11 cellular contexts compared by ENCODE assay signal in the genomic region with DNA sequence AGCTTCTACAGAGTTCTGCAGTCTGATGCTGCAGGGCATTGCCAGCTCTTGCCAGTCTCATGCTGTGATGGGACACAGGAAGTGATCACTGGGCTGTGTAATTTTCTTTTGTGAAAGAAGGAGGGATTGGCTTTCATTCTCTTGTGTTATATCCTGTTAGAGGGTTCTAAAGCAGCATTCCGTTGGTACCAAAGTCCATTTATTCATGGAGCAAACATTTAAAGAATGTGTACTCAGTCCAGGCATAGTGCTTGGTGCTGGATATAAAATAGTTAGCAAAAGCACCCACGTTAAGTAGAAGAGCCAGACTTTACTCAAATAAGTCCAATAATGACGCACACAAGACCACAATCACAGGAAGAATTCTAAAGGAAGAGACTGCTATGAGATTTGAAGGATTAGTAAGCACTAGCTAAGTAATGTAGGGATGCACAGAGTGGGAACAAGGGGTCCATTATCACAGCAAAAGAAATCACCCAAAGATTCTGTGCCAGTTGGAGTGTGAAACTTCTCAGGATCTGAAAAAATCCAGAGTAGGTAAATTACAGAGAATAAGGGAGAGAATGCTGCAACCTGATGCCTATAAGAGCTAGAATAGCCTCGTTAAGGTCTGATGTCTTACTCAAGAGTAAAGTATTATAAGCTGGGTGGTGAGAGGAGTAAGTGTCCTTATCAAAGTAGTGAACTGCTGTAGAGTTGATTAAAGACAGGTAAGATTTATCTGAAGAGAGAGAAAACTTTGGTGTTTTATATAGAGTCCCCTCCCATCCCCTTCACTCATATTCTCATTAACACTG.
A peak's percentile ranks its signal among the peaks of the same experiment; 100 is the strongest.
DNase-seq lines count a peak whose midpoint lies in the region; ATAC-seq and TF ChIP-seq lines count a peak whose summit lies in the region.
"Had no signal": no experiment of that assay in that cellular context is flagged by ENCODE, and none has a peak within 500 bp of the region (broad histone marks: within the 10 kb centered on the region; RNA-seq: fewer than 3 reads in every experiment).

No MANE protein-coding gene starts in this region.

- CTCF ChIA-PET in Panc1 (lab: Charles Lee), result no interaction called here

- TF ChIP-seq CTCF in Panc1 (IDR thresholded peaks at IDR 0.05) (no peak), fibroblast of lung (conservative IDR thresholded peaks at IDR 0.05 in 1 of 2, IDR thresholded peaks at IDR 0.05 in 1 of 2; ENCODE audit: low read depth in 1 of 2, low read length in 2 of 2) (no peak)

- POLR2A ChIA-PET in Panc1 (lab: Charles Lee), result no interaction called here

- no peak overlapping the region for H3K4me3 ChIP-seq in Panc1 (ENCODE audit: low read depth in 2 of 2, low read length in 2 of 2)
- no peak overlapping the region for H3K4me3 ChIP-seq in fibroblast of lung (replicated peaks in 1 of 4; ENCODE audit: control extremely low read depth in 1 of 4, insufficient read depth in 1 of 4, low read depth in 3 of 4, low read length in 4 of 4)
- H3K4me3 ChIP-seq: prostate gland had no signal

- no peaks in the 10 kb centered on the region for H4K20me1 ChIP-seq in fibroblast of lung (ENCODE audit: control insufficient read depth, extremely low read depth, insufficient read depth, low read length)

- no peak overlapping the region for H3K9ac ChIP-seq in fibroblast of lung (ENCODE audit: insufficient read depth, low read length)

- H3K4me2 ChIP-seq in fibroblast of lung (ENCODE audit: extremely low read depth, insufficient read depth, low read length), result no peak overlapping the region

- peak; percentile 82 for ATAC-seq in Panc1
- ATAC-seq in GM18519 (IDR thresholded peaks at IDR 0.05; ENCODE audit: low FRiP score, unreplicated experiment), result no peak
- no peak for ATAC-seq in GM18867 (IDR thresholded peaks at IDR 0.05; ENCODE audit: unreplicated experiment)

- H3K36me3 ChIP-seq in Panc1 (ENCODE audit: control insufficient read depth, insufficient read depth, low read length) (no peaks in the 10 kb centered on the region), fibroblast of lung (ENCODE audit: control insufficient read depth, insufficient read depth, low read length) (no peaks in the 10 kb centered on the region)
- H3K36me3 ChIP-seq: prostate gland had no signal

- H3K4me1 ChIP-seq in Panc1 (ENCODE audit: control insufficient read depth, insufficient read depth, low read length) (peaks cover 3% of the 10 kb centered on the region; the same call in 1 of the 2 replicates), fibroblast of lung (ENCODE audit: control insufficient read depth, extremely low read depth, insufficient read depth, low read length) (peaks cover 8% of the 10 kb centered on the region)
- H3K4me1 ChIP-seq: prostate gland had no signal

- DNase-seq in GM04503 (ENCODE audit: low read depth) (peak; percentile 98), Panc1 (ENCODE audit: low read depth, low spot score) (peak; percentile 67), fibroblast of lung (ENCODE audit: low read depth in 2 of 2) (peak; percentile 69 to 100), renal cortical epithelial cell (ENCODE audit: low read depth) (peak; percentile 100), NK-92 (lab: John Stamatoyannopoulos, UW; ENCODE audit: unreplicated experiment) (no peak)
- no peak for DNase-seq in effector CD4-positive, alpha-beta T cell
- DNase-seq: activated B cell treated with CpG ODN at 0.5 μM for 24 hours; activated naive CD8-positive, alpha-beta T cell treated with anti-CD3 and anti-CD28 coated beads, Interleukin-2, amount 10 ng/mL, durations not matched to agents 7 days and 5 days had no signal

- in situ Hi-C loops in Panc1 (cut with HindIII; ENCODE audit: low pct_unique_long_range_greater_than_20kb, low sequenced_read_pairs), result no loop called here

- intact Hi-C loops in Panc1 (cut with micrococcal nuclease; ENCODE audit: unreplicated experiment), result no loop called here

- no TSS peak for BruUV-seq in Panc1 (replicated peaks; lab: Mats Ljungman, UMichigan)

- H3K9me3 ChIP-seq in Panc1 (ENCODE audit: control insufficient read depth, insufficient read depth, low read depth, low read length), result no peaks in the 10 kb centered on the region
- H3K9me3 ChIP-seq in fibroblast of lung (ENCODE audit: control insufficient read depth, insufficient read depth, low read depth, low read length), result no peaks in the 10 kb centered on the region
- H3K9me3 ChIP-seq: prostate gland had no signal

- H2AFZ ChIP-seq in fibroblast of lung (ENCODE audit: low read length), result no peak overlapping the region

- H3K27me3 ChIP-seq in Panc1 (ENCODE audit: control insufficient read depth, insufficient read depth, low read length) (no peaks in the 10 kb centered on the region), fibroblast of lung (ENCODE audit: control insufficient read depth, insufficient read depth, low read length) (no peaks in the 10 kb centered on the region)

- H3K27ac ChIP-seq in Panc1 (ENCODE audit: low read length) (no peak overlapping the region), fibroblast of lung (ENCODE audit: insufficient read depth, low read length) (peak overlapping the region; percentile 64)
- H3K27ac ChIP-seq: prostate gland had no signal

- no peaks in the 10 kb centered on the region for H3K79me2 ChIP-seq in fibroblast of lung (ENCODE audit: control insufficient read depth, insufficient read depth, low read length)

Comparison
In these comparisons a context has a peak if more than half of its experiments do, and no peak if none do; other contexts are left out.
1. DNase-seq: peak in GM04503 (single experiment), Panc1 (single experiment), fibroblast of lung (2 of 2) and renal cortical epithelial cell (single experiment); none in NK-92 (single experiment) and effector CD4-positive, alpha-beta T cell (single experiment).